ENCODE assay signal across 8 cellular contexts in the genomic region with DNA sequence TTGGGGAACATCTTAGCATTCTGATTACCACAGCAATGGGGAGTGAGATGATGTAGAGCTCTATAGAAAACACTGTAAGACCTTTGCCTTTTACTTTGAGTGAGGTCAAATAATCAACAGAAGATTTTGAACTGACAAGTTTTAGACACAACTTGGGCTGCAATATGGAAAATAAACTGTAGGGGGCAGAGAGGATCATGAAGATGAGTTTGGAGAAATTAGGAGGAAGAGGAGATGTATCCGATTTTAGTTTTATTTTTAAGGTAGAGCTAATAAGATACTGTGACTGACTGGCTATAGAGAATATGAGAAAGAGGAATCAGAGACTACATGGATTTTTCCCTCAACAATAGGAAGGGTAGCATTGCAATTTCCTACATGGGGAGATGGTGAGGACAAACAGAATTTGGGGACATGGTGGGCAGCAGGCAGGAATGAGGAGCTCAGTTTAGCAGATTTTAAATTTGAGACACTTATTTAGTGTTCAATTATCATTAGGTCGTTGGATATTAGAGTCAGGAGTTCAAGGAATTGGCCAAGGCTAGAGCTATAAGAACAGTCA.
DNase-seq lines count a peak whose midpoint lies in the region; ATAC-seq and TF ChIP-seq lines count a peak whose summit lies in the region.

No MANE protein-coding gene starts in this region.

- no peaks in the 10 kb centered on the region for H3K27me3 Mint-ChIP-seq in effector memory CD8-positive, alpha-beta T cell

- no peak for TF ChIP-seq EP300 in Ishikawa (IDR thresholded peaks at IDR 0.05; ENCODE audit: borderline replicate concordance)

- H3K4me1 Mint-ChIP-seq in effector memory CD8-positive, alpha-beta T cell (ENCODE audit: low read depth in 2 of 2): peaks cover 0 to 10% of the 10 kb centered on the region in 2 donors

- peak; percentile 9 for DNase-seq in activated CD4-positive, CD25-positive, alpha-beta regulatory T cell treated with anti-CD3 and anti-CD28 coated beads, Interleukin-2, amount 50 U/mL, for 16 hours (ENCODE audit: low read depth, low spot score)
- peak; percentile 4 to 12 (median 11) for DNase-seq in effector memory CD8-positive, alpha-beta T cell
- no peak for DNase-seq in retinal pigment epithelial cell (ENCODE audit: low read depth)
- no peak for DNase-seq in GM20000 (ENCODE audit: low spot score)
- DNase-seq in activated CD8-positive, alpha-beta memory T cell treated with anti-CD3 and anti-CD28 coated beads for 24 hours: no peak

- no peaks in the 10 kb centered on the region for H3K36me3 Mint-ChIP-seq in effector memory CD8-positive, alpha-beta T cell (ENCODE audit: insufficient read depth)

- H3K9me3 Mint-ChIP-seq in effector memory CD8-positive, alpha-beta T cell: no peaks in the 10 kb centered on the region

- H3K27ac Mint-ChIP-seq in effector memory CD8-positive, alpha-beta T cell: no peak overlapping the region

- H3K4me3 Mint-ChIP-seq in effector memory CD8-positive, alpha-beta T cell: no peak overlapping the region

- TF ChIP-seq RAD21 in Ishikawa (IDR thresholded peaks at IDR 0.05; ENCODE audit: low read depth): peak; percentile 55

- no peak overlapping the region for H3K4me3 ChIP-seq in retinal pigment epithelial cell (ENCODE audit: low read length)

- no peak for ATAC-seq in activated CD4-positive, CD25-positive, alpha-beta regulatory T cell treated with anti-CD3 and anti-CD28 coated beads, Interleukin-2, amount 50 U/mL, for 24 hours
- ATAC-seq in effector memory CD8-positive, alpha-beta T cell (replicated peaks): no peak
- ATAC-seq in HG03039 (IDR thresholded peaks at IDR 0.05; ENCODE audit: unreplicated experiment): no peak

- TF ChIP-seq CTCF in retinal pigment epithelial cell (conservative IDR thresholded peaks at IDR 0.05; ENCODE audit: low read depth, low read length) (peak; percentile 59), GM20000 (IDR thresholded peaks at IDR 0.05; ENCODE audit: extremely low read depth, missing control alignments) (no peak)

TF ChIP-seq in Ishikawa, 13 proteins besides CTCF, POLR2A, EP300 and RAD21:
- TF ChIP-seq, protein P1, sequence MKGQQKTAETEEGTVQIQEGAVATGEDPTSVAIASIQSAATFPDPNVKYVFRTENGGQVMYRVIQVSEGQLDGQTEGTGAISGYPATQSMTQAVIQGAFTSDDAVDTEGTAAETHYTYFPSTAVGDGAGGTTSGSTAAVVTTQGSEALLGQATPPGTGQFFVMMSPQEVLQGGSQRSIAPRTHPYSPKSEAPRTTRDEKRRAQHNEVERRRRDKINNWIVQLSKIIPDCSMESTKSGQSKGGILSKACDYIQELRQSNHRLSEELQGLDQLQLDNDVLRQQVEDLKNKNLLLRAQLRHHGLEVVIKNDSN (IDR thresholded peaks at IDR 0.05): no peak
- TF ChIP-seq, protein P2, sequence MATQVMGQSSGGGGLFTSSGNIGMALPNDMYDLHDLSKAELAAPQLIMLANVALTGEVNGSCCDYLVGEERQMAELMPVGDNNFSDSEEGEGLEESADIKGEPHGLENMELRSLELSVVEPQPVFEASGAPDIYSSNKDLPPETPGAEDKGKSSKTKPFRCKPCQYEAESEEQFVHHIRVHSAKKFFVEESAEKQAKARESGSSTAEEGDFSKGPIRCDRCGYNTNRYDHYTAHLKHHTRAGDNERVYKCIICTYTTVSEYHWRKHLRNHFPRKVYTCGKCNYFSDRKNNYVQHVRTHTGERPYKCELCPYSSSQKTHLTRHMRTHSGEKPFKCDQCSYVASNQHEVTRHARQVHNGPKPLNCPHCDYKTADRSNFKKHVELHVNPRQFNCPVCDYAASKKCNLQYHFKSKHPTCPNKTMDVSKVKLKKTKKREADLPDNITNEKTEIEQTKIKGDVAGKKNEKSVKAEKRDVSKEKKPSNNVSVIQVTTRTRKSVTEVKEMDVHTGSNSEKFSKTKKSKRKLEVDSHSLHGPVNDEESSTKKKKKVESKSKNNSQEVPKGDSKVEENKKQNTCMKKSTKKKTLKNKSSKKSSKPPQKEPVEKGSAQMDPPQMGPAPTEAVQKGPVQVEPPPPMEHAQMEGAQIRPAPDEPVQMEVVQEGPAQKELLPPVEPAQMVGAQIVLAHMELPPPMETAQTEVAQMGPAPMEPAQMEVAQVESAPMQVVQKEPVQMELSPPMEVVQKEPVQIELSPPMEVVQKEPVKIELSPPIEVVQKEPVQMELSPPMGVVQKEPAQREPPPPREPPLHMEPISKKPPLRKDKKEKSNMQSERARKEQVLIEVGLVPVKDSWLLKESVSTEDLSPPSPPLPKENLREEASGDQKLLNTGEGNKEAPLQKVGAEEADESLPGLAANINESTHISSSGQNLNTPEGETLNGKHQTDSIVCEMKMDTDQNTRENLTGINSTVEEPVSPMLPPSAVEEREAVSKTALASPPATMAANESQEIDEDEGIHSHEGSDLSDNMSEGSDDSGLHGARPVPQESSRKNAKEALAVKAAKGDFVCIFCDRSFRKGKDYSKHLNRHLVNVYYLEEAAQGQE (IDR thresholded peaks at IDR 0.05; ENCODE audit: low read depth): no peak
- no peak for TF ChIP-seq YY1 (IDR thresholded peaks at IDR 0.05; ENCODE audit: low read depth)
- no peak for TF ChIP-seq TAF1 (IDR thresholded peaks at IDR 0.05; ENCODE audit: low read depth)
- no peak for TF ChIP-seq EGR1 (IDR thresholded peaks at IDR 0.05)
- no peak for TF ChIP-seq CEBPB (IDR thresholded peaks at IDR 0.05)
- no peak for TF ChIP-seq NFIC (IDR thresholded peaks at IDR 0.05)
- no peak for TF ChIP-seq FOXM1 (IDR thresholded peaks at IDR 0.05; ENCODE audit: borderline replicate concordance, low read depth)

Comparison
In these comparisons a context has a peak if more than half of its experiments do, and no peak if none do; other contexts are left out.
1. DNase-seq: peak in activated CD4-positive, CD25-positive, alpha-beta regulatory T cell treated with anti-CD3 and anti-CD28 coated beads, Interleukin-2, amount 50 U/mL, for 16 hours (single experiment) and effector memory CD8-positive, alpha-beta T cell (3 of 3); none in retinal pigment epithelial cell (single experiment), GM20000 (single experiment) and activated CD8-positive, alpha-beta memory T cell treated with anti-CD3 and anti-CD28 coated beads for 24 hours (single experiment).